Comparison of ENCODE assay signal across 13 cellular contexts in genomic region chr7:1025747-1026581, GRCh38. TPM values are rescaled to one million over a fixed set of nuclear protein-coding genes. Genes with fewer than 3 reads are reported as not detected.
A peak's percentile ranks its signal among the peaks of the same experiment; 100 is the strongest.
DNase-seq lines count a peak whose midpoint lies in the region; ATAC-seq and TF ChIP-seq lines count a peak whose summit lies in the region.
"Had no signal": no experiment of that assay in that cellular context is flagged by ENCODE, and none has a peak within 500 bp of the region (broad histone marks: within the 10 kb centered on the region; RNA-seq: fewer than 3 reads in every experiment).

No MANE protein-coding gene starts in this region.

- peaks cover 8% of the 10 kb centered on the region for H3K9me3 ChIP-seq in CD4-positive, alpha-beta T cell (ENCODE audit: control insufficient read depth, low read length)
- H3K9me3 ChIP-seq in hepatocyte (ENCODE audit: low read depth) = no peaks in the 10 kb centered on the region
- no peaks in the 10 kb centered on the region for H3K9me3 ChIP-seq in lower lobe of right lung
- H3K9me3 ChIP-seq: left ventricle myocardium inferior had no signal

- 86% methylated on average over 30 of the region's 30 CpGs for WGBS in hepatocyte (ENCODE audit: low lambda C conversion rate, missing lambda C conversion rate)
- 74 to 78% methylated on average over 23 to 30 of the region's 30 CpGs for WGBS in lower leg skin, 2 donors

- no peaks in the 10 kb centered on the region for H3K27me3 ChIP-seq in CD4-positive, alpha-beta T cell (ENCODE audit: control insufficient read depth, insufficient read depth, low read length)
- H3K27me3 ChIP-seq in hepatocyte (no peaks in the 10 kb centered on the region), lower lobe of right lung (ENCODE audit: low read depth) (no peaks in the 10 kb centered on the region)

- H3K4me2 ChIP-seq in hepatocyte = peak overlapping the region; percentile 84

- ATAC-seq in CD4-positive, alpha-beta T cell (ENCODE audit: poor library complexity) = no peak
- ATAC-seq in lower lobe of right lung (no peak), HG02938 (IDR thresholded peaks at IDR 0.05; ENCODE audit: unreplicated experiment) (no peak)

- peaks cover 39% of the 10 kb centered on the region for H3K36me3 Mint-ChIP-seq in CD4-positive, alpha-beta T cell (ENCODE audit: low read depth)

- POLR2A ChIA-PET in CD4-positive, alpha-beta T cell (lab: Charles Lee) = interaction anchor here (0.8 to 0.9 kb wide), 2 partner anchors 19 to 50 kb away, joined by 3 to 5 read pairs; partner anchors contain the start of gene COX19

- H3K36me3 ChIP-seq in hepatocyte (replicated peaks; ENCODE audit: insufficient read depth, low read depth) (no peaks in the 10 kb centered on the region), lower lobe of right lung (peaks cover 20% of the 10 kb centered on the region)

- no peak overlapping the region for H2AFZ ChIP-seq in hepatocyte

- peak overlapping the region; percentile 80 for H3K4me3 Mint-ChIP-seq in CD4-positive, alpha-beta T cell

- peak overlapping the region; percentile 88 for H3K4me3 ChIP-seq in GM12864 (ENCODE audit: low read depth, low read length)
- H3K4me3 ChIP-seq in hepatocyte = no peak overlapping the region
- H3K4me3 ChIP-seq in lower lobe of right lung = no peak overlapping the region
- no peak overlapping the region for H3K4me3 ChIP-seq in lower leg skin (ENCODE audit: low read depth, poor library complexity, severe bottlenecking)

- peaks cover 16% of the 10 kb centered on the region for H4K20me1 ChIP-seq in hepatocyte (ENCODE audit: insufficient read depth, poor library complexity, severe bottlenecking)

- no peak for TF ChIP-seq POLR2A in lower leg skin (IDR thresholded peaks at IDR 0.05)

- H3K9me3 Mint-ChIP-seq in CD4-positive, alpha-beta T cell = no peaks in the 10 kb centered on the region
- H3K9me3 Mint-ChIP-seq: stimulated activated naive CD8-positive, alpha-beta T cell treated with anti-CD3 and anti-CD28 coated beads, Interleukin-15, Interleukin-2, amounts not matched to agents 100 ng/mL and 50 ng/mL, for 24 hours had no signal

- CTCF ChIA-PET in CD4-positive, alpha-beta T cell (lab: Charles Lee) = interaction anchor here (1.5 kb wide), 1 partner anchor 19 kb away, joined by 6 read pairs; the partner anchor contains the start of gene GPR146

- H3K79me2 ChIP-seq in hepatocyte = peaks cover 63% of the 10 kb centered on the region

- peak overlapping the region; percentile 7 for H3K27ac Mint-ChIP-seq in CD4-positive, alpha-beta T cell
- H3K27ac Mint-ChIP-seq: stimulated activated naive CD8-positive, alpha-beta T cell treated with anti-CD3 and anti-CD28 coated beads, Interleukin-15, Interleukin-2, amounts not matched to agents 100 ng/mL and 50 ng/mL, for 24 hours had no signal

- no peak for TF ChIP-seq CTCF in CD4-positive, alpha-beta T cell (IDR thresholded peaks at IDR 0.05)
- TF ChIP-seq CTCF in GM12864 (IDR thresholded peaks at IDR 0.05; ENCODE audit: low read depth, low read length, missing control alignments) = no peak
- no peak for TF ChIP-seq CTCF in hepatocyte (IDR thresholded peaks at IDR 0.05; ENCODE audit: poor library complexity)
- no peak for TF ChIP-seq CTCF in lower lobe of right lung (IDR thresholded peaks at IDR 0.05)
- no peak for TF ChIP-seq CTCF in lower leg skin (IDR thresholded peaks at IDR 0.05)

- peaks cover 18% of the 10 kb centered on the region for H3K4me1 ChIP-seq in hepatocyte (ENCODE audit: insufficient read depth)
- peaks cover 23% of the 10 kb centered on the region for H3K4me1 ChIP-seq in lower lobe of right lung

- no peaks in the 10 kb centered on the region for H3K9me2 ChIP-seq in hepatocyte (replicated peaks; ENCODE audit: insufficient read depth)

- H3K27me3 Mint-ChIP-seq in CD4-positive, alpha-beta T cell = no peaks in the 10 kb centered on the region
- H3K27me3 Mint-ChIP-seq: stimulated activated naive CD8-positive, alpha-beta T cell treated with anti-CD3 and anti-CD28 coated beads, Interleukin-15, Interleukin-2, amounts not matched to agents 100 ng/mL and 50 ng/mL, for 24 hours had no signal

- H3K4me1 Mint-ChIP-seq in CD4-positive, alpha-beta T cell (ENCODE audit: low read depth) = peaks cover 42% of the 10 kb centered on the region

- H3K27ac ChIP-seq in CD4-positive, alpha-beta T cell (ENCODE audit: low read depth, low read length) = no peak overlapping the region
- no peak overlapping the region for H3K27ac ChIP-seq in hepatocyte
- H3K27ac ChIP-seq in lower lobe of right lung = no peak overlapping the region
- H3K27ac ChIP-seq: left ventricle myocardium inferior had no signal

- DNase-seq in CD4-positive, alpha-beta T cell = no peak
- DNase-seq in GM12864 (ENCODE audit: low read depth) (no peak), NCI-H69 (lab: John Stamatoyannopoulos, UW) (peak; percentile 45), hepatocyte (ENCODE audit: low spot score) (no peak), lower lobe of right lung (no peak), lower leg skin (ENCODE audit: low spot score in 2 of 2) (no peak)
- DNase-seq in activated CD8-positive, alpha-beta memory T cell treated with anti-CD3 and anti-CD28 coated beads for 24 hours = no peak
- DNase-seq: left ventricle myocardium inferior, NCI-H226 had no signal

- intact Hi-C loops in CD4-positive, alpha-beta T cell (cut with DNase I, micrococcal nuclease) = no loop called here
- intact Hi-C loops in lower lobe of right lung (cut with DNase I) = no loop called here
- intact Hi-C loops in lower leg skin (cut with DNase I; ENCODE audit: low total_unique reads) = no loop called here

RNA-seq across cellular contexts. Expression of gene GPR146, which starts 18.4 kb away (rescaled TPM):
- 10 to 100 TPM in 1 of 2 experiments, 1 to 10 TPM in 1; 9.9 to 13.7 TPM for total RNA-seq in CD4-positive, alpha-beta T cell
- total RNA-seq in hepatocyte (5.2 and 6.5 TPM in 2 replicates), lower lobe of right lung (44.8 TPM), lower leg skin (10 to 100 TPM; 26.9 to 61.7 (median 39.0) TPM)
- polyA plus RNA-seq in hepatocyte = 2.1 and 2.6 TPM in 2 replicates

RNA-seq across cellular contexts. Expression of gene CYP2W1, which starts 43.0 kb away (rescaled TPM):
- total RNA-seq in CD4-positive, alpha-beta T cell = not detected
- total RNA-seq in hepatocyte = 20.3 and 31.1 TPM in 2 replicates
- 72.3 and 112 TPM in 2 replicates for polyA plus RNA-seq in hepatocyte
- not detected for total RNA-seq in lower lobe of right lung
- 10 to 100 TPM; 11.7 to 31.6 (median 19.3) TPM for total RNA-seq in lower leg skin
- total RNA-seq: fibroblast of lung, left ventricle myocardium inferior, skeletal muscle tissue had no signal
- polyA plus RNA-seq: fibroblast of lung had no signal

RNA-seq across cellular contexts. Expression of gene COX19, which starts 50.6 kb away (rescaled TPM):
- total RNA-seq in CD4-positive, alpha-beta T cell = 10 to 100 TPM; 47.7 to 51.8 TPM
- 9.9 and 11.6 TPM in 2 replicates for total RNA-seq in hepatocyte
- polyA plus RNA-seq in hepatocyte = 18.9 and 21.2 TPM in 2 replicates
- total RNA-seq in lower lobe of right lung = 12.9 TPM
- 10 to 100 TPM; 13.0 to 25.1 (median 15.1) TPM for total RNA-seq in lower leg skin

Comparison
In these comparisons a context has a peak if more than half of its experiments do, and no peak if none do; other contexts are left out.
1. RNA of gene CYP2W1, which starts 43.0 kb away (total RNA-seq): 20.3 to 31.1 TPM in hepatocyte and 11.7 to 31.6 TPM in lower leg skin; not detected in CD4-positive, alpha-beta T cell and not detected in lower lobe of right lung (single experiment); every median in the first group is over 10 times any median in the second.